ENCODE assay signal across 13 cellular contexts in genomic region chr12:34625116-34625515, GRCh38.
DNase-seq lines count a peak whose midpoint lies in the region; ATAC-seq and TF ChIP-seq lines count a peak whose summit lies in the region.
"Had no signal": no experiment of that assay in that cellular context is flagged by ENCODE, and none has a peak within 500 bp of the region (broad histone marks: within the 10 kb centered on the region; RNA-seq: fewer than 3 reads in every experiment).

No MANE protein-coding gene starts in this region.

- no peak for ATAC-seq in HG03108 (IDR thresholded peaks at IDR 0.05; ENCODE audit: unreplicated experiment)
- ATAC-seq: activated CD8-positive, alpha-beta memory T cell treated with anti-CD3 and anti-CD28 coated beads, Interleukin-2, amount 10 ng/mL, durations not matched to agents 7 days and 5 days; stimulated activated memory B cell treated with anti-CD40 and anti-IgM and Interleukin-4, amounts not matched to agents 10 μg/mL and 1 μg/mL and 100 μg/mL, for 72 hours had no signal

- H3K4me3 Mint-ChIP-seq in endothelial cell (ENCODE audit: unreplicated experiment), result no peak overlapping the region
- H3K4me3 Mint-ChIP-seq: activated CD8-positive, alpha-beta memory T cell treated with anti-CD3 and anti-CD28 coated beads, Interleukin-2, amount 10 ng/mL, durations not matched to agents 7 days and 5 days; stimulated activated memory B cell treated with anti-CD40 and anti-IgM and Interleukin-4, amounts not matched to agents 10 μg/mL and 1 μg/mL and 100 μg/mL, for 72 hours had no signal

- no peak overlapping the region for H3K27ac Mint-ChIP-seq in endothelial cell (ENCODE audit: unreplicated experiment)
- H3K27ac Mint-ChIP-seq: activated CD8-positive, alpha-beta memory T cell treated with anti-CD3 and anti-CD28 coated beads, Interleukin-2, amount 10 ng/mL, durations not matched to agents 7 days and 5 days; stimulated activated memory B cell treated with anti-CD40 and anti-IgM and Interleukin-4, amounts not matched to agents 10 μg/mL and 1 μg/mL and 100 μg/mL, for 72 hours had no signal

- in situ Hi-C loops in GM13977 (cut with MboI; ENCODE audit: low pct_unique_long_range_greater_than_20kb, low sequenced_read_pairs, unreplicated experiment), result no loop called here

- TF ChIP-seq CTCF in C4-2B (conservative IDR thresholded peaks at IDR 0.05), result peak; percentile 57
- TF ChIP-seq CTCF in GM13977 (IDR thresholded peaks at IDR 0.05; ENCODE audit: extremely low read depth, insufficient read depth, missing control alignments), result peak; percentile 22
- peak; percentile 17 for TF ChIP-seq CTCF in endothelial cell (IDR thresholded peaks at IDR 0.05; ENCODE audit: unreplicated experiment)

- H3K4me1 Mint-ChIP-seq in endothelial cell (ENCODE audit: unreplicated experiment), result no peaks in the 10 kb centered on the region
- H3K4me1 Mint-ChIP-seq: activated CD8-positive, alpha-beta memory T cell treated with anti-CD3 and anti-CD28 coated beads, Interleukin-2, amount 10 ng/mL, durations not matched to agents 7 days and 5 days; stimulated activated memory B cell treated with anti-CD40 and anti-IgM and Interleukin-4, amounts not matched to agents 10 μg/mL and 1 μg/mL and 100 μg/mL, for 72 hours had no signal

- H3K27me3 Mint-ChIP-seq in endothelial cell (ENCODE audit: unreplicated experiment), result peaks cover 2% of the 10 kb centered on the region
- H3K27me3 Mint-ChIP-seq: activated CD8-positive, alpha-beta memory T cell treated with anti-CD3 and anti-CD28 coated beads, Interleukin-2, amount 10 ng/mL, durations not matched to agents 7 days and 5 days; stimulated activated memory B cell treated with anti-CD40 and anti-IgM and Interleukin-4, amounts not matched to agents 10 μg/mL and 1 μg/mL and 100 μg/mL, for 72 hours had no signal

- H3K36me3 Mint-ChIP-seq in endothelial cell (ENCODE audit: low read depth, unreplicated experiment), result peaks cover 10% of the 10 kb centered on the region
- H3K36me3 Mint-ChIP-seq: activated CD8-positive, alpha-beta memory T cell treated with anti-CD3 and anti-CD28 coated beads, Interleukin-2, amount 10 ng/mL, durations not matched to agents 7 days and 5 days; stimulated activated memory B cell treated with anti-CD40 and anti-IgM and Interleukin-4, amounts not matched to agents 10 μg/mL and 1 μg/mL and 100 μg/mL, for 72 hours had no signal

- peaks cover 36% of the 10 kb centered on the region for H3K9me3 Mint-ChIP-seq in endothelial cell (ENCODE audit: unreplicated experiment)

- DNase-seq in GM13977 (ENCODE audit: low spot score) (no peak), NCI-H460 (ENCODE audit: extremely low read depth, low read depth) (peak; percentile 8), endothelial cell (ENCODE audit: low spot score) (no peak), DMS79 (lab: John Stamatoyannopoulos, UW) (no peak), NCI-H2081 (lab: John Stamatoyannopoulos, UW) (no peak)
- no peak for DNase-seq in activated CD8-positive, alpha-beta memory T cell treated with anti-CD3 and anti-CD28 coated beads, Interleukin-2, amount 50 U/mL, for 4 hours
- DNase-seq: activated CD8-positive, alpha-beta memory T cell treated with anti-CD3 and anti-CD28 coated beads, Interleukin-2, amount 10 ng/mL, durations not matched to agents 7 days and 5 days; islet precursor cell; NCI-H2227 treated with DMSO at 0.1 percent for 48 hours had no signal

- H3K27ac ChIP-seq in C4-2B, result no peak overlapping the region
- H3K27ac ChIP-seq: right atrium auricular region had no signal
